25 cellular contexts compared by ENCODE assay signal in the genomic region with DNA sequence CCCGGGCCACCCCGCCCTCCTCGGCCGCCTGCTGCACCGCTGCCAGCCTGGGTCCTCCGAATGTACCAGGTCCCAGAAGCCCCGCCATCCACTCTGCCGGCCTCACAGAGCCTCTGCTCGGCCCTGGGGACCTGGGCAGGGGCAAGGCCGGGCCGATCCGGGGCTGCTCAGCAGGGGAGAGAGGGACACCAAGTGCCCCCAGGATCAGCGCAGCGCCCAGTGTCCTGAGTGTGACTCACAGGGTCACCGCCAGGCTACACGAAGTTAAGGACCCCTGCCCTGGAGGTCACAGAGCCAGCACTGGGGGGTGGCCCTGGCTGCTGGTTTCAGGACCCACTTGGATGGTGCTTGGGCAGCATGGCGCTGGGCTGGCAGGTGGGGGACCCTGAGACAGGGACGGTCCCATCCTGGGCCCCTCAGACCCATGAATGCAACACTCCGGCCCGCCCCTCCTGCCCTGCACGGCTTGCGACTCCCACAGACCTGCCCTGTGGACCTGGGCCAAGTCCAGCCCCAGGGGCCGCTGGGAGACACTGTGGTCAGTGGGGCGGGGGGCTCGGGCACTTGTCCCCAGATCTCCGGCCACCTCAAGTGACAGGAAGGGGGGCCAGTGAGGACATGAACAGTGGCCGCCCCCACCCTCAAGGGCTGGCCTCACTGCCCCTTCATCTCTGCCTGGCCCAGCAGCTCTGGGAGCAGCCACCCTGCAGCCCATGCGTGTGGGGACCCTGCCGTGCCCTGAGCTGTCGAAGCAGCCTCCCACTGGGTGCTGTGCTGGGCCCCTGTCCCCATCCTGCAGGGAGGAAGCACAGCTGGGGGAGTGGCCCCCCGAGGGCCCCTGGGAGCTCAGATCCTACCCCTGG. TPM values are rescaled to one million over a fixed set of nuclear protein-coding genes. Genes with fewer than 3 reads are reported as not detected.
"Had no signal": no experiment of that assay in that cellular context is flagged by ENCODE, and none has a peak within 500 bp of the region (broad histone marks: within the 10 kb centered on the region; RNA-seq: fewer than 3 reads in every experiment).

No MANE protein-coding gene starts in this region.

- ATAC-seq: effector memory CD8-positive, alpha-beta T cell had no signal

- DNase-seq: activated CD4-positive, alpha-beta T cell treated with anti-CD3 and anti-CD28 coated beads, Interleukin-2, amount 10 ng/mL, durations not matched to agents 7 days and 5 days; activated CD4-positive, CD25-positive, alpha-beta regulatory T cell treated with anti-CD3 and anti-CD28 coated beads, Interleukin-2, amount 50 U/mL, for 72 hours; activated gamma-delta T cell treated with Interleukin-2 at 50 U/mL for 16 hours; effector memory CD8-positive, alpha-beta T cell; immature natural killer cell; left lung; naive B cell; sigmoid colon; stimulated activated naive CD4-positive, alpha-beta T cell had no signal

- H3K27me3 ChIP-seq: hepatocyte had no signal

- H3K4me1 ChIP-seq: left lung had no signal

- H3K36me3 ChIP-seq: esophagus muscularis mucosa, left lung, sigmoid colon, upper lobe of left lung had no signal

- H3K27ac ChIP-seq: esophagus muscularis mucosa, hepatocyte, left lung, sigmoid colon, upper lobe of left lung had no signal

- H3K4me3 ChIP-seq: hepatocyte, left lung, lung, sigmoid colon, upper lobe of left lung had no signal

- H3K9me3 ChIP-seq: esophagus muscularis mucosa, left lung, sigmoid colon, upper lobe of left lung had no signal

RNA-seq across cellular contexts. Expression of gene SSTR5, which starts 23.2 kb away (rescaled TPM):
- total RNA-seq: activated CD4-positive, alpha-beta T cell treated with anti-CD3 and anti-CD28 coated beads, Interleukin-2, amount 10 ng/mL, durations not matched to agents 7 days and 5 days; activated CD8-positive, alpha-beta T cell treated with anti-CD3 and anti-CD28 coated beads, Interleukin-2, amount 10 ng/mL, durations not matched to agents 7 days and 5 days; esophagus muscularis mucosa; frontal cortex; kidney epithelial cell; left lung; mesenteric fat pad; neural crest cell; osteoblast; posterior vena cava; sigmoid colon; upper lobe of left lung had no signal
- polyA plus RNA-seq: immature natural killer cell, lung, thymus had no signal

RNA-seq across cellular contexts. Expression of gene C1QTNF8, which starts 46.7 kb away (rescaled TPM):
- total RNA-seq: activated CD4-positive, alpha-beta T cell treated with anti-CD3 and anti-CD28 coated beads, Interleukin-2, amount 10 ng/mL, durations not matched to agents 7 days and 5 days; activated CD8-positive, alpha-beta T cell treated with anti-CD3 and anti-CD28 coated beads, Interleukin-2, amount 10 ng/mL, durations not matched to agents 7 days and 5 days; cardiac septum; dermis microvascular lymphatic vessel endothelial cell; esophagus muscularis mucosa; frontal cortex; hepatocyte; kidney epithelial cell; left lung; mesenteric fat pad; mucosa of gallbladder; osteoblast; posterior vena cava; renal cortical epithelial cell; sigmoid colon had no signal
- polyA plus RNA-seq: hepatocyte, immature natural killer cell, sigmoid colon had no signal
